In genomic region chr10:51235865-51236264, GRCh38 we compare ENCODE assay signal across 23 cellular contexts.
"Had no signal": no experiment of that assay in that cellular context is flagged by ENCODE, and none has a peak within 500 bp of the region (broad histone marks: within the 10 kb centered on the region; RNA-seq: fewer than 3 reads in every experiment).

No MANE protein-coding gene starts in this region.

- H3K9me3 ChIP-seq: Peyer's patch, SJCRH30 had no signal

- H3K27ac ChIP-seq: PC-9, Peyer's patch, SJCRH30 had no signal

- H2AFZ ChIP-seq: PC-9 had no signal

- DNase-seq: KBM-7; NCI-H1092; NCI-H1436; NCI-H187; NCI-H2029; NCI-H2081 treated with DMSO at 0.1 percent for 48 hours; NCI-H2171; NCI-H226; NCI-H446; NCI-H510A; NCI-H524 treated with DMSO at 0.1 percent for 48 hours; NCI-H69; NCI-H774; NK-92 treated with Interleukin-12 subunit alpha and Interleukin-12 subunit beta, amount 100 ng/mL, for 24 hours; OCI-M1; PC-9; Peyer's patch; SHP77 treated with DMSO at 0.1 percent for 48 hours; SJCRH30; T-helper 1 cell; T-helper 17 cell had no signal

- H3K4me1 ChIP-seq: Peyer's patch, SJCRH30 had no signal

- H3K27me3 ChIP-seq: Peyer's patch, SJCRH30 had no signal

- H3K4me2 ChIP-seq: PC-9 had no signal

- ATAC-seq: Right ventricle myocardium inferior, SK-N-SH treated with all-trans-retinoic acid at 6 μM for 48 hours, T-helper 17 cell had no signal

- H3K36me3 ChIP-seq: Peyer's patch, SJCRH30 had no signal

- H3K4me3 ChIP-seq: PC-9, Peyer's patch, SJCRH30 had no signal
